In genomic region chr5:133050500-133050899, GRCh38 we compare ENCODE assay signal across 8 cellular contexts. TPM values are rescaled to one million over a fixed set of nuclear protein-coding genes. Genes with fewer than 3 reads are reported as not detected.
A peak's percentile ranks its signal among the peaks of the same experiment; 100 is the strongest.
DNase-seq lines count a peak whose midpoint lies in the region; ATAC-seq and TF ChIP-seq lines count a peak whose summit lies in the region.

No MANE protein-coding gene starts in this region.

- H3K4me1 ChIP-seq in Peyer's patch (peaks cover 0 to 27% (median 8%) of the 10 kb centered on the region in 4 donors), ovary (ENCODE audit: insufficient read depth) (peaks cover 4% of the 10 kb centered on the region)

- H3K36me3 ChIP-seq in GM06990 (ENCODE audit: control insufficient read depth, insufficient read depth, low read length) = no peaks in the 10 kb centered on the region; the same call in 1 of the 2 replicates
- H3K36me3 ChIP-seq in Peyer's patch = no peaks in the 10 kb centered on the region
- H3K36me3 ChIP-seq in ovary = no peaks in the 10 kb centered on the region

- DNase-seq in GM06990 (ENCODE audit: extremely low read depth, insufficient read length) (no peak), Peyer's patch (no peak), epithelial cell of esophagus (ENCODE audit: low read depth) (peak; percentile 13), ovary (no peak), NOMO-1 treated with dmso at 0.1 percent for 144 hours (lab: John Stamatoyannopoulos, UW; ENCODE audit: unreplicated experiment) (no peak), NCI-H526 treated with DMSO at 0.1 percent for 48 hours (lab: John Stamatoyannopoulos, UW) (no peak)
- no peak for DNase-seq in stimulated activated CD4-positive, alpha-beta T cell treated with anti-CD3 and anti-CD28 coated beads, Interleukin-15, amount 100 ng/mL, for 24 hours

- H3K27ac ChIP-seq in Peyer's patch = peak overlapping the region; percentile 93 to 99 (median 96)
- peak overlapping the region; percentile 93 to 98 for H3K27ac ChIP-seq in ovary

- intact Hi-C loops in ovary (cut with DNase I) = loop anchor here in 1 of 4 donors (5.0 kb wide), 1 partner anchor 88 kb away; the partner anchor contains the start of gene AFF4

- WGBS in ovary, 3 donors = 36 to 50% (median 48%) methylated on average over 3 of the region's 3 CpGs

- TF ChIP-seq CTCF in GM06990 (IDR thresholded peaks at IDR 0.05; ENCODE audit: insufficient read depth, low read length, poor library complexity, severe bottlenecking) (no peak), Peyer's patch (IDR thresholded peaks at IDR 0.05) (no peak), epithelial cell of esophagus (IDR thresholded peaks at IDR 0.05; ENCODE audit: insufficient read depth, low read depth, low read length, missing control alignments) (no peak), ovary (IDR thresholded peaks at IDR 0.05) (no peak)

- no peak for ATAC-seq in HG02970 (IDR thresholded peaks at IDR 0.05; ENCODE audit: low FRiP score, unreplicated experiment)

- no peak for TF ChIP-seq EP300 in ovary (IDR thresholded peaks at IDR 0.05)

- H3K4me3 ChIP-seq in GM06990 (replicated peaks; ENCODE audit: low read depth, low read length) (peak overlapping the region; percentile 97), Peyer's patch (peak overlapping the region in 2 of 4 donors; percentile 83 to 94), epithelial cell of esophagus (ENCODE audit: low read length) (peak overlapping the region; percentile 96), ovary (no peak overlapping the region)

- TF ChIP-seq POLR2A in Peyer's patch (IDR thresholded peaks at IDR 0.05) = no peak
- no peak for TF ChIP-seq POLR2A in ovary (IDR thresholded peaks at IDR 0.05)

- H3K9me3 ChIP-seq in Peyer's patch (no peaks in the 10 kb centered on the region), ovary (no peaks in the 10 kb centered on the region)

- H3K27me3 ChIP-seq in GM06990 (replicated peaks; ENCODE audit: control insufficient read depth, insufficient read depth, low read length) (no peaks in the 10 kb centered on the region), Peyer's patch (no peaks in the 10 kb centered on the region), ovary (no peaks in the 10 kb centered on the region)

RNA-seq across cellular contexts. Expression of gene HSPA4, which starts 1.3 kb away (rescaled TPM):
- total RNA-seq in Peyer's patch (10 to 100 TPM; 18.0 to 78.4 (median 41.4) TPM), ovary (10 to 100 TPM; 25.0 to 82.3 (median 61.1) TPM)
- 10 to 100 TPM; 18.8 to 86.3 TPM for polyA plus RNA-seq in ovary

RNA-seq across cellular contexts. Expression of gene ZCCHC10, which starts 24.2 kb away (rescaled TPM):
- total RNA-seq in Peyer's patch (10 to 100 TPM in 3 of 4 donors, 1 to 10 TPM in 1; 8.3 to 22.0 (median 21.7) TPM), ovary (10 to 100 TPM; 14.0 to 19.3 (median 17.3) TPM)
- polyA plus RNA-seq in ovary = 10 to 100 TPM; 13.4 to 14.5 TPM
